In the genomic region with DNA sequence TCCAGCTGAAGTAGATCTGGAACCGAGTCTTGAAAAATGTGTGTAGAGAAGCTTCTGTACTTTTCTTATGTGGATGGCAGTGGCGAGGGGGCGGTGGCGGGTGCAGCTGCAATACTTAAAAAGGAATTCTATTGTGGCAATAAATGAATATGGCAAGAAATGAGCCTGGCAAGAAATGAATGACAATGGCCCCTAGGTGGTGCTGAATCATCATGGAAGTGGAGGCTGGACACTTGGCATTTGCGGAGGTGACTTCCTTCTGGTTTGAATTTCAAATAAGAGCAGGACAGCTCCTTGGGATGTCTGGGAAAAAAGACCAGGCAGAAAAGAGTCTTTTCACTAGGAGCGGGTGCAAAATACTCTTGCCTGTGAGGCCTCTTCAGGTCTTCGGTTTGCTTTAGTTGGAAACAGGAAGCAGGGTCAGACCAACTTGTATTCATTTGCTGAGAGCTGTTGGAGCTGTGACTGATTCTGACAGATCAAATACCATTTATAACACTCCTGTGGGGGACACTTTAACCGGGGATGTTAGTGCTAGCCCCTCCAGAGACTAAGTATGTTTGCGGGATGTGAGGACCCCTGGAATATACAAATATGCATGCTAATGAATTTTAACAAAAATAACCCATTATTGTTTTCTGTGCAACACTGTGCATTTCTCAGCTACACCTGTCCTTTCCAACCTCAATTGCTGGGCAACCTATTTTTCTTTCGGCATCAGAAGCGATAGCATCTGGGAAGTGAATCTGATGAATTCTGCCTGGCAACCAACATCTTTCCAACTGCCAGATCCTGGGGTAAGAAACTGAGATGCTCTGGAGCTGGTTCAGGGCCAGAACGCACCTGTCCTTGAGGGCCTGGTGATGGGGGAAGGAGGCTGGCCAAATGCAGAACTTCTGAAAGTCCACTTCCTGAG, we compare ENCODE assay signal across 8 cellular contexts. TPM values are rescaled to one million over a fixed set of nuclear protein-coding genes. Genes with fewer than 3 reads are reported as not detected.
DNase-seq lines count a peak whose midpoint lies in the region; ATAC-seq, FAIRE-seq and TF ChIP-seq lines count a peak whose summit lies in the region.

No MANE protein-coding gene starts in this region.

- H2AFZ ChIP-seq in neural cell (ENCODE audit: low read depth, low read length): no peak overlapping the region

- no peaks in the 10 kb centered on the region for H3K36me3 Mint-ChIP-seq in CD14-positive monocyte
- H3K36me3 Mint-ChIP-seq in activated T-cell treated with anti-CD3 and anti-CD28 coated beads, Interleukin-2, amount 50 U/mL, for 4 hours (ENCODE audit: insufficient read depth): peaks cover 10% of the 10 kb centered on the region

- DNase-seq in CD14-positive monocyte (ENCODE audit: low spot score) (no peak), GM19239 (ENCODE audit: insufficient read length, low spot score) (peak; percentile 16), HUDEP-2 (lab: John Stamatoyannopoulos, UW; ENCODE audit: unreplicated experiment in 76 of 76) (peak in 46 of 76 experiments; percentile 2 to 60 (median 24)), NOMO-1 treated with dmso at 0.1 percent for 144 hours (lab: John Stamatoyannopoulos, UW; ENCODE audit: unreplicated experiment) (peak; percentile 17), fibroblast of peridontal ligament (ENCODE audit: extremely low read depth) (peak; percentile 88), upper lobe of left lung (peak; percentile 47 to 63)
- DNase-seq in activated T-cell treated with anti-CD3 and anti-CD28 coated beads, Interleukin-2, amount 50 U/mL, for 4 hours: peak; percentile 13

- no peak overlapping the region for H3K4me2 ChIP-seq in neural cell (ENCODE audit: low read length)

- H3K27ac Mint-ChIP-seq in CD14-positive monocyte: peak overlapping the region in 6 of 7 donors; percentile 38 to 88 (median 77)

- no peaks in the 10 kb centered on the region for H4K20me1 ChIP-seq in neural cell (ENCODE audit: insufficient read depth)

- no peak for TF ChIP-seq POLR2A in upper lobe of left lung (IDR thresholded peaks at IDR 0.05)

- ATAC-seq in activated T-cell treated with anti-CD3 and anti-CD28 coated beads, Interleukin-2, amount 50 U/mL, for 4 hours: peak; percentile 38 to 53
- ATAC-seq in upper lobe of left lung (ENCODE audit: low FRiP score in 2 of 2): peak in 1 of 2 donors; percentile 87

- FAIRE-seq in GM19239 (lab: Jason Lieb, UNC): no peak

- H3K36me3 ChIP-seq in neural cell (ENCODE audit: insufficient read depth, low read length): no peaks in the 10 kb centered on the region
- H3K36me3 ChIP-seq in upper lobe of left lung: no peaks in the 10 kb centered on the region

- H3K4me1 ChIP-seq in upper lobe of left lung: peaks cover 3 to 11% (median 8%) of the 10 kb centered on the region in 4 donors

- H3K9me3 Mint-ChIP-seq in CD14-positive monocyte: no peaks in the 10 kb centered on the region
- H3K9me3 Mint-ChIP-seq in activated T-cell treated with anti-CD3 and anti-CD28 coated beads, Interleukin-2, amount 50 U/mL, for 4 hours: no peaks in the 10 kb centered on the region

- TF ChIP-seq RAD21 in neural cell (conservative IDR thresholded peaks at IDR 0.05): peak; percentile 98

- TF ChIP-seq EP300 in neural cell (conservative IDR thresholded peaks at IDR 0.05; ENCODE audit: poor library complexity, severe bottlenecking): peak; percentile 31
- TF ChIP-seq EP300 in upper lobe of left lung (IDR thresholded peaks at IDR 0.05): no peak

- H3K27me3 Mint-ChIP-seq in CD14-positive monocyte (ENCODE audit: low read depth in 3 of 3): no peaks in the 10 kb centered on the region
- no peaks in the 10 kb centered on the region for H3K27me3 Mint-ChIP-seq in activated T-cell treated with anti-CD3 and anti-CD28 coated beads, Interleukin-2, amount 50 U/mL, for 4 hours (ENCODE audit: low read depth)

- H3K79me2 ChIP-seq in neural cell (replicated peaks; ENCODE audit: insufficient read depth, low read length): no peaks in the 10 kb centered on the region

- TF ChIP-seq CTCF in CD14-positive monocyte (IDR thresholded peaks at IDR 0.05): peak; percentile 78
- TF ChIP-seq CTCF in neural cell (IDR thresholded peaks at IDR 0.05; ENCODE audit: poor library complexity, severe bottlenecking): peak; percentile 93
- TF ChIP-seq CTCF in upper lobe of left lung (IDR thresholded peaks at IDR 0.05): peak; percentile 43 to 77 (median 65)

- H3K27me3 ChIP-seq in neural cell (ENCODE audit: insufficient read depth, low read depth, low read length) (no peaks in the 10 kb centered on the region), upper lobe of left lung (no peaks in the 10 kb centered on the region)

- no peaks in the 10 kb centered on the region for H3K9me2 ChIP-seq in neural cell (ENCODE audit: insufficient read depth, low read length)

- WGBS in upper lobe of left lung, 2 donors: 31 to 36% methylated on average over 12 of the region's 12 CpGs

- intact Hi-C loops in CD14-positive monocyte (cut with micrococcal nuclease): loop anchor here (2.0 to 10.0 kb wide), 3 partner anchors 184 to 674 kb away; no protein-coding TSS in a partner anchor

- H3K4me3 Mint-ChIP-seq in CD14-positive monocyte: peak overlapping the region; percentile 75 to 92
- peak overlapping the region; percentile 52 for H3K4me3 Mint-ChIP-seq in activated T-cell treated with anti-CD3 and anti-CD28 coated beads, Interleukin-2, amount 50 U/mL, for 4 hours

- H3K4me1 Mint-ChIP-seq in CD14-positive monocyte: peaks cover 47% of the 10 kb centered on the region
- H3K4me1 Mint-ChIP-seq in activated T-cell treated with anti-CD3 and anti-CD28 coated beads, Interleukin-2, amount 50 U/mL, for 4 hours (ENCODE audit: low read depth): peaks cover 26% of the 10 kb centered on the region

- peak overlapping the region; percentile 54 for H3K27ac ChIP-seq in neural cell (ENCODE audit: low read length)
- H3K27ac ChIP-seq in upper lobe of left lung: no peak overlapping the region

- H3K9ac ChIP-seq in neural cell (ENCODE audit: low read length): peak overlapping the region; percentile 32

- H3K9me3 ChIP-seq in neural cell (ENCODE audit: low read length) (no peaks in the 10 kb centered on the region), upper lobe of left lung (no peaks in the 10 kb centered on the region)

- H3K4me3 ChIP-seq in neural cell (ENCODE audit: low read length): peak overlapping the region; percentile 24
- H3K4me3 ChIP-seq in upper lobe of left lung: no peak overlapping the region

- no peaks in the 10 kb centered on the region for H3F3A ChIP-seq in neural cell (ENCODE audit: insufficient read depth, low read length, poor library complexity, severe bottlenecking)

TF ChIP-seq in neural cell, 6 proteins besides CTCF, POLR2A, EP300 and RAD21:
- TF ChIP-seq SMC3 (conservative IDR thresholded peaks at IDR 0.05; ENCODE audit: poor library complexity) (peak; percentile 97), POLR2AphosphoS5 (IDR thresholded peaks at IDR 0.05) (no peak), TAF1 (IDR thresholded peaks at IDR 0.05; ENCODE audit: low read depth) (no peak), EZH2 (IDR thresholded peaks at IDR 0.05; ENCODE audit: borderline replicate concordance, insufficient read depth, low read length, poor library complexity, severe bottlenecking) (no peak), MXI1 (conservative IDR thresholded peaks at IDR 0.05; ENCODE audit: poor library complexity, severe bottlenecking) (no peak)
- TF ChIP-seq, protein P1, sequence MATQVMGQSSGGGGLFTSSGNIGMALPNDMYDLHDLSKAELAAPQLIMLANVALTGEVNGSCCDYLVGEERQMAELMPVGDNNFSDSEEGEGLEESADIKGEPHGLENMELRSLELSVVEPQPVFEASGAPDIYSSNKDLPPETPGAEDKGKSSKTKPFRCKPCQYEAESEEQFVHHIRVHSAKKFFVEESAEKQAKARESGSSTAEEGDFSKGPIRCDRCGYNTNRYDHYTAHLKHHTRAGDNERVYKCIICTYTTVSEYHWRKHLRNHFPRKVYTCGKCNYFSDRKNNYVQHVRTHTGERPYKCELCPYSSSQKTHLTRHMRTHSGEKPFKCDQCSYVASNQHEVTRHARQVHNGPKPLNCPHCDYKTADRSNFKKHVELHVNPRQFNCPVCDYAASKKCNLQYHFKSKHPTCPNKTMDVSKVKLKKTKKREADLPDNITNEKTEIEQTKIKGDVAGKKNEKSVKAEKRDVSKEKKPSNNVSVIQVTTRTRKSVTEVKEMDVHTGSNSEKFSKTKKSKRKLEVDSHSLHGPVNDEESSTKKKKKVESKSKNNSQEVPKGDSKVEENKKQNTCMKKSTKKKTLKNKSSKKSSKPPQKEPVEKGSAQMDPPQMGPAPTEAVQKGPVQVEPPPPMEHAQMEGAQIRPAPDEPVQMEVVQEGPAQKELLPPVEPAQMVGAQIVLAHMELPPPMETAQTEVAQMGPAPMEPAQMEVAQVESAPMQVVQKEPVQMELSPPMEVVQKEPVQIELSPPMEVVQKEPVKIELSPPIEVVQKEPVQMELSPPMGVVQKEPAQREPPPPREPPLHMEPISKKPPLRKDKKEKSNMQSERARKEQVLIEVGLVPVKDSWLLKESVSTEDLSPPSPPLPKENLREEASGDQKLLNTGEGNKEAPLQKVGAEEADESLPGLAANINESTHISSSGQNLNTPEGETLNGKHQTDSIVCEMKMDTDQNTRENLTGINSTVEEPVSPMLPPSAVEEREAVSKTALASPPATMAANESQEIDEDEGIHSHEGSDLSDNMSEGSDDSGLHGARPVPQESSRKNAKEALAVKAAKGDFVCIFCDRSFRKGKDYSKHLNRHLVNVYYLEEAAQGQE (IDR thresholded peaks at IDR 0.05; ENCODE audit: borderline replicate concordance): no peak

RNA-seq across cellular contexts. Expression of a gene that starts 35.4 kb away (rescaled TPM):
- polyA plus RNA-seq in CD14-positive monocyte (10 to 100 TPM; 11.3 to 12.7 TPM), neural cell (52.1 and 56.1 TPM in 2 replicates)
- 10 to 100 TPM; 45.2 to 47.3 (median 46.8) TPM for total RNA-seq in activated T-cell treated with anti-CD3 and anti-CD28 coated beads, Interleukin-2, amount 50 U/mL, for 4 hours
- 83.0 and 91.2 TPM in 2 replicates for polyA minus RNA-seq in neural cell
- total RNA-seq in upper lobe of left lung: 10 to 100 TPM; 10.7 to 32.8 (median 21.1) TPM

RNA-seq across cellular contexts. Expression of a gene that starts 35.6 kb away (rescaled TPM):
- polyA plus RNA-seq in CD14-positive monocyte: not detected
- total RNA-seq in activated T-cell treated with anti-CD3 and anti-CD28 coated beads, Interleukin-2, amount 50 U/mL, for 4 hours: under 1 TPM; 0.29 to 0.76 (median 0.53) TPM
- polyA plus RNA-seq in neural cell: 11.7 and 17.8 TPM in 2 replicates
- polyA minus RNA-seq in neural cell: 9.3 and 9.7 TPM in 2 replicates
- 10 to 100 TPM in 1 of 6 donors, 1 to 10 TPM in 4, under 1 TPM in 1; 0.43 to 12.7 (median 2.9) TPM for total RNA-seq in upper lobe of left lung
